ENCODE assay signal across 1 cellular context in genomic region chr5:72167257-72167656, GRCh38.
TF ChIP-seq lines count a peak whose summit lies in the region.

No MANE protein-coding gene starts in this region.

TF ChIP-seq in IMR-90, 13 proteins besides CTCF, POLR2A, EP300 and RAD21:
- TF ChIP-seq MAFK (IDR thresholded peaks at IDR 0.05; ENCODE audit: low read depth, low read length) = no peak
- TF ChIP-seq BHLHE40 (IDR thresholded peaks at IDR 0.05; ENCODE audit: low read depth, low read length) = no peak
- TF ChIP-seq CEBPB (IDR thresholded peaks at IDR 0.05; ENCODE audit: low read depth, low read length) = no peak
- TF ChIP-seq CHD1 (IDR thresholded peaks at IDR 0.05; ENCODE audit: low read depth, low read length) = no peak
- no peak for TF ChIP-seq RFX5 (IDR thresholded peaks at IDR 0.05; ENCODE audit: low read depth, low read length)
- no peak for TF ChIP-seq FOS (IDR thresholded peaks at IDR 0.05; ENCODE audit: low read depth, low read length)
- TF ChIP-seq MAZ (IDR thresholded peaks at IDR 0.05; ENCODE audit: borderline replicate concordance, low read depth, low read length) = no peak
- no peak for TF ChIP-seq USF2 (IDR thresholded peaks at IDR 0.05; ENCODE audit: low read depth, low read length)
- no peak for TF ChIP-seq NFE2L2 (IDR thresholded peaks at IDR 0.05; ENCODE audit: low read depth, low read length)
